In the genomic region with DNA sequence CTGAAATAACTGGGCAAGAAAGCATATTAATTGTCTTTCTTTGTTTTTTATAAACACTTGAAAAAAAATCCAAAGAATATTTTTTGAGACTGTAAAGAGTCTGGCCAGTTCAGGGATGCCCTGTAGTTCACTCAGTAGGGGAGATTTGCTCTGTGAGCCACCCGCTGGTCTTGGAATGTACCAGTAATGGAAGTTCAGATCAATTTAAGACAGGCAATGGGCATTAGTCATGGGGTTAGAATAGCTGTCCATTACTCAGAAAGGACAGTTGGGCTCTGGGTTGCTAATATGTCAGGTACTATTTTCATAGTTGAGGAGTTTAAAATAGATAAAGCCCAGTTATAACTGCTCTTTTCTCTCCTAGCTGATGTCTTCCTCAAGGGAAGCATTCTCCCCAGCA, we compare ENCODE assay signal across 20 cellular contexts. TPM values are rescaled to one million over a fixed set of nuclear protein-coding genes. Genes with fewer than 3 reads are reported as not detected.
DNase-seq lines count a peak whose midpoint lies in the region; ATAC-seq and TF ChIP-seq lines count a peak whose summit lies in the region.
"Had no signal": no experiment of that assay in that cellular context is flagged by ENCODE, and none has a peak within 500 bp of the region (broad histone marks: within the 10 kb centered on the region; RNA-seq: fewer than 3 reads in every experiment).

No MANE protein-coding gene starts in this region.

- DNase-seq in EL (peak; percentile 49), M059J (ENCODE audit: low read depth) (peak; percentile 37), brain microvascular endothelial cell (peak; percentile 80), left lobe of liver (ENCODE audit: low spot score) (no peak), MM.1S (no peak), LoVo (ENCODE audit: low spot score) (no peak)
- DNase-seq in stimulated activated CD4-positive, alpha-beta T cell treated with anti-CD3 and anti-CD28 coated beads, Interleukin-2, amount 100 ng/mL, for 48 hours: no peak
- DNase-seq: activated CD8-positive, alpha-beta memory T cell treated with anti-CD3 and anti-CD28 coated beads for 24 hours; effector memory CD8-positive, alpha-beta T cell; hypothalamus; Kasumi-1; NCI-H1930; SJCRH30; stimulated activated CD4-positive, alpha-beta T cell treated with anti-CD3 and anti-CD28 coated beads, Interleukin-4, amount 100 ng/mL, for 24 hours had no signal

- H2AFZ ChIP-seq in MM.1S (ENCODE audit: low read length): no peak overlapping the region

- TF ChIP-seq CTCF in brain microvascular endothelial cell (IDR thresholded peaks at IDR 0.05; ENCODE audit: low read depth, low read length, missing control alignments) (no peak), MM.1S (IDR thresholded peaks at IDR 0.05; ENCODE audit: low read length) (no peak)

- H3K79me2 ChIP-seq in MM.1S (ENCODE audit: low read length): no peaks in the 10 kb centered on the region

- H3K9ac ChIP-seq in MM.1S (ENCODE audit: low read length): no peak overlapping the region

- no peaks in the 10 kb centered on the region for H3K36me3 ChIP-seq in brain microvascular endothelial cell (replicated peaks)
- no peaks in the 10 kb centered on the region for H3K36me3 ChIP-seq in MM.1S (replicated peaks; ENCODE audit: insufficient read depth, low read length)
- H3K36me3 ChIP-seq: SJCRH30 had no signal

- no peaks in the 10 kb centered on the region; the same call in 1 of the 2 replicates for H3F3A ChIP-seq in MM.1S (ENCODE audit: insufficient read depth, low read length)

- in situ Hi-C loops in brain microvascular endothelial cell (cut with HindIII; ENCODE audit: low pct_ligation_motif_present, low sequenced_read_pairs): no loop called here

- H3K27me3 ChIP-seq in brain microvascular endothelial cell (replicated peaks) (no peaks in the 10 kb centered on the region), MM.1S (replicated peaks; ENCODE audit: insufficient read depth, low read length) (no peaks in the 10 kb centered on the region)

- H3K9me3 ChIP-seq in MM.1S (replicated peaks; ENCODE audit: insufficient read depth, low read length): no peaks in the 10 kb centered on the region
- H3K9me3 ChIP-seq: SJCRH30 had no signal

- H3K4me1 ChIP-seq in MM.1S (ENCODE audit: low read length): no peaks in the 10 kb centered on the region
- H3K4me1 ChIP-seq: SJCRH30 had no signal

- H4K20me1 ChIP-seq in MM.1S (ENCODE audit: insufficient read depth, low read length): no peaks in the 10 kb centered on the region

- no peak overlapping the region for H3K4me2 ChIP-seq in MM.1S (ENCODE audit: low read depth, low read length)

- H3K4me3 ChIP-seq in brain microvascular endothelial cell (ENCODE audit: low read depth, low read length) (no peak overlapping the region), MM.1S (ENCODE audit: low read length) (no peak overlapping the region)
- H3K4me3 ChIP-seq: SJCRH30 had no signal

- H3K27ac ChIP-seq in brain microvascular endothelial cell (no peak overlapping the region), MM.1S (ENCODE audit: low read length) (no peak overlapping the region)
- H3K27ac ChIP-seq: SJCRH30 had no signal

- peak; percentile 46 for ATAC-seq in left lobe of liver
- ATAC-seq in HG02973 (IDR thresholded peaks at IDR 0.05; ENCODE audit: unreplicated experiment): no peak
- ATAC-seq: activated CD4-positive, CD25-positive, alpha-beta regulatory T cell treated with anti-CD3 and anti-CD28 coated beads, Interleukin-2, amount 50 U/mL, for 24 hours; effector memory CD8-positive, alpha-beta T cell had no signal

- H3K9me2 ChIP-seq in MM.1S (replicated peaks; ENCODE audit: insufficient read depth, low read length): no peaks in the 10 kb centered on the region

RNA-seq across cellular contexts. Expression of gene A1CF, which starts 38.7 kb away (rescaled TPM):
- not detected in 2 replicates for total RNA-seq in M059J (2014; rRNA removed; shearing (Covaris generic))
- total RNA-seq in left lobe of liver: 213 TPM
- total RNA-seq: cerebellum; NCI-H460; SJCRH30; skeletal muscle tissue; T-helper 2 cell treated with Interferon-gamma antibody and Interleukin-4, amounts not matched to agents 100 ng/mL and 5 ng/mL, for 36 hours had no signal

Comparison
In these comparisons a context has a peak if more than half of its experiments do, and no peak if none do; other contexts are left out.
1. DNase-seq: peak in EL (single experiment), M059J (single experiment) and brain microvascular endothelial cell (single experiment); none in left lobe of liver (single experiment), stimulated activated CD4-positive, alpha-beta T cell treated with anti-CD3 and anti-CD28 coated beads, Interleukin-2, amount 100 ng/mL, for 48 hours (0 of 2), MM.1S (single experiment) and LoVo (single experiment).
2. RNA of gene A1CF, which starts 38.7 kb away (total RNA-seq): 213 TPM in left lobe of liver (single experiment); not detected in M059J; every median in the first group is over 100 times any median in the second.